Comparison of ENCODE assay signal across 11 cellular contexts in genomic region chr3:114903213-114903612, GRCh38.
A peak's percentile ranks its signal among the peaks of the same experiment; 100 is the strongest.
DNase-seq lines count a peak whose midpoint lies in the region; ATAC-seq lines count a peak whose summit lies in the region.
"Had no signal": no experiment of that assay in that cellular context is flagged by ENCODE, and none has a peak within 500 bp of the region (broad histone marks: within the 10 kb centered on the region; RNA-seq: fewer than 3 reads in every experiment).

No MANE protein-coding gene starts in this region.

- H3K27me3 ChIP-seq in rectal smooth muscle tissue (ENCODE audit: control insufficient read depth, insufficient read depth, low read length), result no peaks in the 10 kb centered on the region

- H3K36me3 Mint-ChIP-seq in activated CD4-positive, alpha-beta memory T cell treated with anti-CD3 and anti-CD28 coated beads for 36 hours, result peaks cover 10% of the 10 kb centered on the region

- intact Hi-C loops in activated CD4-positive, alpha-beta memory T cell treated with anti-CD3 and anti-CD28 coated beads for 36 hours (cut with micrococcal nuclease), result no loop called here

- H3K36me3 ChIP-seq in rectal smooth muscle tissue (ENCODE audit: control insufficient read depth, insufficient read depth, low read length), result no peaks in the 10 kb centered on the region

- peak overlapping the region; percentile 40 for H3K27ac ChIP-seq in rectal smooth muscle tissue (ENCODE audit: low read depth, low read length)

- no peaks in the 10 kb centered on the region for H3K9me3 Mint-ChIP-seq in activated CD4-positive, alpha-beta memory T cell treated with anti-CD3 and anti-CD28 coated beads for 36 hours
- H3K9me3 Mint-ChIP-seq: naive B cell had no signal

- POLR2A ChIA-PET in activated CD4-positive, alpha-beta memory T cell treated with anti-CD3 and anti-CD28 coated beads for 36 hours (lab: Charles Lee), result no interaction called here

- H3K9ac ChIP-seq in rectal smooth muscle tissue (ENCODE audit: low read length), result no peak overlapping the region

- no peaks in the 10 kb centered on the region for H3K27me3 Mint-ChIP-seq in activated CD4-positive, alpha-beta memory T cell treated with anti-CD3 and anti-CD28 coated beads for 36 hours
- H3K27me3 Mint-ChIP-seq: naive B cell had no signal

- H3K27ac Mint-ChIP-seq in activated CD4-positive, alpha-beta memory T cell treated with anti-CD3 and anti-CD28 coated beads for 36 hours, result no peak overlapping the region

- peak; percentile 92 for DNase-seq in NCI-H2029 treated with DMSO at 0.1 percent for 48 hours (lab: John Stamatoyannopoulos, UW)
- DNase-seq in foreskin melanocyte, result peak; percentile 76
- no peak for DNase-seq in DMS153 (lab: John Stamatoyannopoulos, UW)
- no peak for DNase-seq in NCI-H226
- no peak for DNase-seq in activated CD4-positive, alpha-beta memory T cell treated with anti-CD3 and anti-CD28 coated beads for 36 hours
- DNase-seq in T-helper 2 cell, result no peak
- DNase-seq: cerebellar nuclear complex; naive B cell; stimulated activated CD4-positive, alpha-beta T cell treated with anti-CD3 and anti-CD28 coated beads, Interleukin-4, amount 100 ng/mL, for 24 hours had no signal

- H3K4me3 ChIP-seq in rectal smooth muscle tissue (ENCODE audit: low read length), result no peak overlapping the region

- peak; percentile 11 for ATAC-seq in GM19463 (IDR thresholded peaks at IDR 0.05; ENCODE audit: unreplicated experiment)

- no peak overlapping the region for H3K4me3 Mint-ChIP-seq in activated CD4-positive, alpha-beta memory T cell treated with anti-CD3 and anti-CD28 coated beads for 36 hours
- H3K4me3 Mint-ChIP-seq: naive B cell had no signal

- peaks cover 5% of the 10 kb centered on the region for H3K4me1 Mint-ChIP-seq in activated CD4-positive, alpha-beta memory T cell treated with anti-CD3 and anti-CD28 coated beads for 36 hours (ENCODE audit: low read depth)

- CTCF ChIA-PET in activated CD4-positive, alpha-beta memory T cell treated with anti-CD3 and anti-CD28 coated beads for 36 hours (lab: Charles Lee), result interaction anchor here (0.9 kb wide), 1 partner anchor 9 kb away, joined by 3 read pairs; no protein-coding TSS in a partner anchor

- H3K4me1 ChIP-seq in rectal smooth muscle tissue (ENCODE audit: control insufficient read depth, insufficient read depth, low read length), result peaks cover 15% of the 10 kb centered on the region

Comparison
In these comparisons a context has a peak if more than half of its experiments do, and no peak if none do; other contexts are left out.
1. DNase-seq: peak in NCI-H2029 treated with DMSO at 0.1 percent for 48 hours (single experiment) and foreskin melanocyte (single experiment); none in DMS153 (single experiment), NCI-H226 (single experiment), activated CD4-positive, alpha-beta memory T cell treated with anti-CD3 and anti-CD28 coated beads for 36 hours (single experiment) and T-helper 2 cell (0 of 5).